Comparison of ENCODE assay signal across 19 cellular contexts in the genomic region with DNA sequence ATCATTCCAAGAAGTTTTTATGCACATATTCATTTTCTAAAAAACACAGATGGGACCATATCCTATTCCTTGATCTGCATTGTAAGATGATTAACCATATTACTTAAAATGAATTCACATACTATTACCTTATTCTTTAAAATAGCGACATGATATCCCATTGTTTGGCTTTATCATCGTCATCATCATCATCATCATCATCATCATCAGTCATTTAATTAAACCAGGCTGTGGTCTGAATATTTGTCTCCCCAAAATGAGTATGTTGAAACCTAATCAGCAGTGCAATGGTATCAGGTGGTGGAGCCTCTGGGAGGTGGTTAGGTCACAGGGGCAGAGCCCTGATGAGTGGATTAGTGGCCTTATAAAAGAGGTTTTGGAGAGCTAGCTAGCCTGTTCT.
"Had no signal": no experiment of that assay in that cellular context is flagged by ENCODE, and none has a peak within 500 bp of the region (broad histone marks: within the 10 kb centered on the region; RNA-seq: fewer than 3 reads in every experiment).

No MANE protein-coding gene starts in this region.

- H3K36me3 ChIP-seq: sigmoid colon, thyroid gland had no signal

- H3K4me3 ChIP-seq: coronary artery, esophagus muscularis mucosa, sigmoid colon, smooth muscle cell, thyroid gland had no signal

- H3K27me3 ChIP-seq: esophagus muscularis mucosa, sigmoid colon, thyroid gland had no signal

- FAIRE-seq: frontal cortex, islet of Langerhans had no signal

- H3K27ac ChIP-seq: coronary artery, sigmoid colon had no signal

- ATAC-seq: activated CD4-positive, CD25-positive, alpha-beta regulatory T cell treated with anti-CD3 and anti-CD28 coated beads, Interleukin-2, amount 50 U/mL, for 24 hours; activated CD8-positive, alpha-beta T cell treated with anti-CD3 and anti-CD28 coated beads, Interleukin-2, amount 10 ng/mL, durations not matched to agents 7 days and 5 days had no signal

- H3K4me2 ChIP-seq: smooth muscle cell had no signal

- H3K27me3 Mint-ChIP-seq: activated CD4-positive, alpha-beta T cell treated with anti-CD3 and anti-CD28 coated beads, Interleukin-2, amount 10 ng/mL, durations not matched to agents 7 days and 5 days had no signal

- H3K27ac Mint-ChIP-seq: activated CD4-positive, alpha-beta T cell treated with anti-CD3 and anti-CD28 coated beads, Interleukin-2, amount 10 ng/mL, durations not matched to agents 7 days and 5 days; activated CD8-positive, alpha-beta T cell treated with anti-CD3 and anti-CD28 coated beads, Interleukin-2, amount 10 ng/mL, durations not matched to agents 7 days and 5 days; activated naive CD4-positive, alpha-beta T cell treated with anti-CD3 and anti-CD28 coated beads for 36 hours had no signal

- DNase-seq: activated CD4-positive, alpha-beta T cell treated with anti-CD3 and anti-CD28 coated beads, Interleukin-2, amount 10 ng/mL, durations not matched to agents 7 days and 5 days; activated CD8-positive, alpha-beta T cell treated with anti-CD3 and anti-CD28 coated beads, Interleukin-2, amount 10 ng/mL, durations not matched to agents 7 days and 5 days; activated naive CD4-positive, alpha-beta T cell treated with anti-CD3 and anti-CD28 coated beads for 36 hours; activated T-cell treated with anti-CD3 and anti-CD28 coated beads, Interleukin-2, amount 50 U/mL, for 1 hour; cerebellar nuclear complex; head of caudate nucleus; hypothalamus; occipital lobe; posterior cingulate gyrus; sigmoid colon; stimulated activated CD4-positive, alpha-beta T cell treated with anti-CD3 and anti-CD28 coated beads, Interleukin-15, amount 100 ng/mL, for 24 hours; stimulated activated naive CD4-positive, alpha-beta T cell treated with Interleukin-2 at 50 U/mL for 16 hours; thyroid gland had no signal

- H3K4me3 Mint-ChIP-seq: activated CD4-positive, alpha-beta T cell treated with anti-CD3 and anti-CD28 coated beads, Interleukin-2, amount 10 ng/mL, durations not matched to agents 7 days and 5 days; activated CD8-positive, alpha-beta T cell treated with anti-CD3 and anti-CD28 coated beads, Interleukin-2, amount 10 ng/mL, durations not matched to agents 7 days and 5 days; activated naive CD4-positive, alpha-beta T cell treated with anti-CD3 and anti-CD28 coated beads for 36 hours had no signal

- H3K9me3 ChIP-seq: esophagus muscularis mucosa, sigmoid colon, thyroid gland had no signal
